18 cellular contexts compared by ENCODE assay signal in genomic region chr16:66278604-66279262, GRCh38.
DNase-seq lines count a peak whose midpoint lies in the region; ATAC-seq and TF ChIP-seq lines count a peak whose summit lies in the region.
"Had no signal": no experiment of that assay in that cellular context is flagged by ENCODE, and none has a peak within 500 bp of the region (broad histone marks: within the 10 kb centered on the region; RNA-seq: fewer than 3 reads in every experiment).

No MANE protein-coding gene starts in this region.

- no peaks in the 10 kb centered on the region for H3F3A ChIP-seq in GM23338 (replicated peaks; ENCODE audit: low read depth)

- no peak overlapping the region for H3K4me3 ChIP-seq in GM23338
- H3K4me3 ChIP-seq: ovary, Peyer's patch, tibial nerve had no signal

- H3K79me2 ChIP-seq in GM23338 (replicated peaks; ENCODE audit: insufficient read depth), result no peaks in the 10 kb centered on the region

- no peak overlapping the region for H3K27ac Mint-ChIP-seq in GM23338
- H3K27ac Mint-ChIP-seq: activated T-helper 1 cell treated with anti-CD3 and anti-CD28 coated beads, Interleukin-12 subunit alpha, Interleukin-12 subunit beta, Interleukin-2, Interleukin-4 antibody, amounts not matched to agents 30 ng/mL and 10 ng/mL and 1 ng/mL, durations not matched to agents 14 hours and 24 hours and 36 hours; dendritic cell treated with granulocyte-macrophage colony-stimulating factor and Interleukin-4, amounts not matched to agents 40 ng/mL and 50 ng/mL, for 4 days had no signal

- peak; percentile 21; the same call in 1 of the 2 replicates for TF ChIP-seq CTCF in 22Rv1 (IDR thresholded peaks at IDR 0.05)
- peak; percentile 32 to 43 for TF ChIP-seq CTCF in GM23338 (conservative IDR thresholded peaks at IDR 0.05; ENCODE audit: low read depth in 2 of 2)

- no peak overlapping the region for H3K4me3 Mint-ChIP-seq in GM23338
- H3K4me3 Mint-ChIP-seq: activated T-helper 1 cell treated with anti-CD3 and anti-CD28 coated beads, Interleukin-12 subunit alpha, Interleukin-12 subunit beta, Interleukin-2, Interleukin-4 antibody, amounts not matched to agents 30 ng/mL and 10 ng/mL and 1 ng/mL, durations not matched to agents 14 hours and 24 hours and 36 hours; dendritic cell treated with granulocyte-macrophage colony-stimulating factor and Interleukin-4, amounts not matched to agents 40 ng/mL and 50 ng/mL, for 4 days had no signal

- H3K4me1 Mint-ChIP-seq in GM23338, result peaks cover 17% of the 10 kb centered on the region

- DNase-seq in GM23338 (ENCODE audit: low spot score), result no peak
- peak; percentile 49 for DNase-seq in SW480 (ENCODE audit: low spot score)
- DNase-seq in left colon, result no peak
- no peak for DNase-seq in NCI-H187 (lab: John Stamatoyannopoulos, UW)
- no peak for DNase-seq in activated naive CD4-positive, alpha-beta T cell (lab: John Stamatoyannopoulos, UW)
- no peak for DNase-seq in NCI-H2227 treated with DMSO at 0.1 percent for 48 hours (lab: John Stamatoyannopoulos, UW)
- DNase-seq: DMS79; Karpas-422; NCI-H345; ovary; stimulated activated CD4-positive, alpha-beta T cell treated with anti-CD3 and anti-CD28 coated beads, Interleukin-15, amount 100 ng/mL, for 24 hours; T-helper 1 cell had no signal

- 0 out of 2 replicates have a peak, but pooled peaks cover 4% of the 10 kb centered on the region for H3K4me1 ChIP-seq in GM23338 (ENCODE audit: insufficient read depth)
- H3K4me1 ChIP-seq: Peyer's patch, tibial nerve had no signal

- H2AFZ ChIP-seq in GM23338, result no peak overlapping the region

- no peaks in the 10 kb centered on the region for H4K20me1 ChIP-seq in GM23338 (replicated peaks; ENCODE audit: insufficient read depth)

- no peak overlapping the region for H3K27ac ChIP-seq in 22Rv1
- no peak overlapping the region for H3K27ac ChIP-seq in GM23338 (ENCODE audit: low read depth)
- H3K27ac ChIP-seq: ovary, Peyer's patch, tibial nerve had no signal

- no peaks in the 10 kb centered on the region; the same call in 1 of the 2 replicates for H3K9me2 ChIP-seq in GM23338 (ENCODE audit: insufficient read depth)

- ATAC-seq in GM23338 (peak; percentile 71), left colon (peak; percentile 60), HG02852 (IDR thresholded peaks at IDR 0.05; ENCODE audit: unreplicated experiment) (no peak)

- intact Hi-C loops in left colon (cut with DNase I, micrococcal nuclease), result loop anchor here in 1 of 2 donors (10.0 kb wide), 1 partner anchor 1144 kb away; no protein-coding TSS in a partner anchor

- H3K36me3 ChIP-seq in GM23338 (ENCODE audit: insufficient read depth), result no peaks in the 10 kb centered on the region
- H3K36me3 ChIP-seq: ovary, Peyer's patch, tibial nerve had no signal

- no peaks in the 10 kb centered on the region for H3K27me3 ChIP-seq in GM23338 (ENCODE audit: insufficient read depth)
- H3K27me3 ChIP-seq: ovary, Peyer's patch, tibial nerve had no signal

- peaks cover 13% of the 10 kb centered on the region for H3K27me3 Mint-ChIP-seq in GM23338 (ENCODE audit: insufficient read depth, low read depth, poor library complexity)

- H3K4me2 ChIP-seq in GM23338, result no peak overlapping the region

- peaks cover 18% of the 10 kb centered on the region for H3K9me3 Mint-ChIP-seq in GM23338

- H3K36me3 Mint-ChIP-seq in GM23338 (ENCODE audit: low read depth), result peaks cover 7% of the 10 kb centered on the region; the same call in 1 of the 3 replicates

TF ChIP-seq in GM23338, 12 proteins besides CTCF, POLR2A, EP300 and RAD21 (continues in another document):
- no peak for TF ChIP-seq ETS1 (IDR thresholded peaks at IDR 0.05)
- no peak for TF ChIP-seq REST (IDR thresholded peaks at IDR 0.05; ENCODE audit: unreplicated experiment)
- no peak for TF ChIP-seq POLR2AphosphoS5 (IDR thresholded peaks at IDR 0.05; ENCODE audit: low read depth)
- no peak for TF ChIP-seq EZH2phosphoT487 (IDR thresholded peaks at IDR 0.05; ENCODE audit: unreplicated experiment)
- no peak for TF ChIP-seq EZH2 (IDR thresholded peaks at IDR 0.05; ENCODE audit: low read depth, unreplicated experiment)
- TF ChIP-seq ZNF114 (CRISPR knock-in tag; IDR thresholded peaks at IDR 0.05), result no peak
